ENCODE assay signal across 8 cellular contexts in the genomic region with DNA sequence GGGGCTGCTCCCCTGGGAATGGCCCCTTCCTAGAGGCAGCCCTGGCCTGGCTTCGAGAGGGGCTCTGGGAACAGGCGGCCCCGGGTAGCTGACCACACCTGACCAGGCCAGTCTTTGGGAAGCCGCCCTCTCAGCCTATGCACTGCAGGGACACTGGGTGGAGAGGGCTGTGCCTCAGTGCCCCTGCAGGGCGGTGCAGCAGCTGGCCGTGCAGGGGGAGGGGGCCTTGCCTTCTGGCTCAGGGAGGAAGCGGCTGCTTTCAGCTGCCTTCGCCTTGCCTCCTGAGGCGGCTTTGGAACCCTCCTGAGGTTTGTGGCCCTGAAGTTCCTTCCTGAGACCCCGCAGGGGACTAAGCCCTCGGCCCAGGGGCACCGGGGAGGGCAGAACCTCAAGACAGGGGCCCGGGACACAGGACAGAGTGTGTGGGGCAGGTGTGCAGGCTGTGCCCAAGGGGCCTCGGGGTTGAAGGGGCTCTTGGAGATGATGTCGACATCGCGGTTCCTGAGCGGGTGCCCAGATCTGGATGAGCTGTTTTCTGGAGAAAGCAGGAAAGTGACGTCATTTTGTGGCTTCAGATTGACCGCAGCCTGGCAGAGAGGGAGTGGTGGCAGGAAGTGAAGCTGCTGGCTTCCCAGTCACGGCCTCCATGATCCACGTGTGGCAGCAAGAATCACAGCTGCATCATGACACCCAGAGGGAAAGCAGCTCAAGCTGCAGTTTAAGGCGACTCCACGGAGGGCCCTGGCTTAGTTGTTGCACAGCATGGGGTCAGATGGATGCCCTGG. TPM values are rescaled to one million over a fixed set of nuclear protein-coding genes. Genes with fewer than 3 reads are reported as not detected.
A peak's percentile ranks its signal among the peaks of the same experiment; 100 is the strongest.
DNase-seq lines count a peak whose midpoint lies in the region; ATAC-seq and TF ChIP-seq lines count a peak whose summit lies in the region.

No MANE protein-coding gene starts in this region.

- peak; percentile 100 for DNase-seq in H4 (ENCODE audit: low spot score)
- DNase-seq in SKM-1 (lab: John Stamatoyannopoulos, UW; ENCODE audit: unreplicated experiment), result peak; percentile 91
- DNase-seq in activated naive CD4-positive, alpha-beta T cell treated with anti-CD3 and anti-CD28 coated beads, Interleukin-2, amount 50 U/mL, for 72 hours (ENCODE audit: low spot score in 2 of 2), result peak; percentile 73 to 93
- peak; percentile 72 to 78 for DNase-seq in heart right ventricle
- DNase-seq in stimulated activated CD4-positive, alpha-beta T cell treated with anti-CD3 and anti-CD28 coated beads, Interleukin-12 subunit alpha, Interleukin-12 subunit beta, amount 100 ng/mL, for 24 hours (ENCODE audit: low read depth in 2 of 2), result peak; percentile 79 to 91
- no peak for DNase-seq in mesendoderm
- no peak for DNase-seq in OCI-M2 (lab: John Stamatoyannopoulos, UW; ENCODE audit: unreplicated experiment)
- DNase-seq in GM20000 (ENCODE audit: low spot score), result no peak

- H2BK5ac ChIP-seq in mesendoderm (ENCODE audit: low read length), result no peak overlapping the region

- no peak overlapping the region for H2AK5ac ChIP-seq in mesendoderm (ENCODE audit: low read length)

- H2BK15ac ChIP-seq in mesendoderm (replicated peaks; ENCODE audit: low read depth), result no peak overlapping the region

- H3K56ac ChIP-seq in mesendoderm (ENCODE audit: low read length), result no peak overlapping the region

- no peak overlapping the region for H3K4ac ChIP-seq in mesendoderm (ENCODE audit: low read depth, low read length)

- no peak overlapping the region for H3K9ac ChIP-seq in mesendoderm (ENCODE audit: low read length)

- TF ChIP-seq CTCF in heart right ventricle (IDR thresholded peaks at IDR 0.05), result no peak
- no peak for TF ChIP-seq CTCF in GM20000 (IDR thresholded peaks at IDR 0.05; ENCODE audit: extremely low read depth, missing control alignments)

- H3K27ac ChIP-seq in heart right ventricle (peak overlapping the region in 9 of 10 donors; percentile 23 to 94 (median 62)), mesendoderm (ENCODE audit: low read depth, low read length) (no peak overlapping the region)

- H3K79me2 ChIP-seq in mesendoderm (ENCODE audit: control insufficient read depth, insufficient read depth, low read length), result no peaks in the 10 kb centered on the region

- H3K4me3 ChIP-seq in heart right ventricle, result peak overlapping the region in 1 of 10 donors; percentile 12
- no peak overlapping the region for H3K4me3 ChIP-seq in mesendoderm (ENCODE audit: low read length)

- no peak overlapping the region for H4K5ac ChIP-seq in mesendoderm (ENCODE audit: low read length)

- H3K4me1 ChIP-seq in heart right ventricle, result peaks cover 10 to 63% (median 41%) of the 10 kb centered on the region in 9 donors
- no peaks in the 10 kb centered on the region for H3K4me1 ChIP-seq in mesendoderm (ENCODE audit: control insufficient read depth, low read depth, low read length)

- H3K4me2 ChIP-seq in mesendoderm (ENCODE audit: low read length), result no peak overlapping the region

- no peaks in the 10 kb centered on the region for H3K9me3 Mint-ChIP-seq in activated naive CD4-positive, alpha-beta T cell treated with anti-CD3 and anti-CD28 coated beads, Interleukin-2, amount 50 U/mL, for 72 hours

- intact Hi-C loops in heart right ventricle (cut with DNase I), result no loop called here

- H3K27ac Mint-ChIP-seq in activated naive CD4-positive, alpha-beta T cell treated with anti-CD3 and anti-CD28 coated beads, Interleukin-2, amount 50 U/mL, for 72 hours, result peak overlapping the region; percentile 13 to 63

- H2BK120ac ChIP-seq in mesendoderm (ENCODE audit: low read depth, low read length), result no peak overlapping the region

- H3K79me1 ChIP-seq in mesendoderm (ENCODE audit: low read length), result no peaks in the 10 kb centered on the region

- WGBS in heart right ventricle, 2 donors, result 48 to 60% methylated on average over 24 of the region's 24 CpGs
- WGBS in mesendoderm (ENCODE audit: extremely low coverage, insufficient coverage, low lambda C conversion rate), result no CpG with 5 or more reads among the region's 24 CpGs

- no peak overlapping the region for H4K8ac ChIP-seq in mesendoderm (ENCODE audit: low read depth, low read length)

- H3K36me3 Mint-ChIP-seq in activated naive CD4-positive, alpha-beta T cell treated with anti-CD3 and anti-CD28 coated beads, Interleukin-2, amount 50 U/mL, for 72 hours, result no peaks in the 10 kb centered on the region

- H3K23ac ChIP-seq in mesendoderm (ENCODE audit: low read length), result no peak overlapping the region

- peaks cover 0 to 4% (median 0%) of the 10 kb centered on the region in 9 donors for H3K36me3 ChIP-seq in heart right ventricle
- H3K36me3 ChIP-seq in mesendoderm (ENCODE audit: control insufficient read depth, insufficient read depth, low read length), result no peaks in the 10 kb centered on the region

- H3K18ac ChIP-seq in mesendoderm (ENCODE audit: low read length), result no peak overlapping the region

- no peaks in the 10 kb centered on the region for H3K9me3 ChIP-seq in heart right ventricle

- H3K27me3 ChIP-seq in heart right ventricle (peaks cover 0 to 7% (median 0%) of the 10 kb centered on the region in 7 donors), mesendoderm (ENCODE audit: insufficient read depth, low read length, poor library complexity) (no peaks in the 10 kb centered on the region)

- ATAC-seq in activated naive CD4-positive, alpha-beta T cell treated with anti-CD3 and anti-CD28 coated beads, Interleukin-2, amount 50 U/mL, for 72 hours, result peak; percentile 68 to 76
- peak in 7 of 8 donors; percentile 4 to 58 (median 18) for ATAC-seq in heart right ventricle

RNA-seq across cellular contexts. Expression of a gene that starts 17.7 kb away (rescaled TPM):
- 0.50 and 2.8 TPM in 2 replicates for total RNA-seq in H4 (2014; rRNA removed; shearing (Covaris generic))
- total RNA-seq in activated naive CD4-positive, alpha-beta T cell treated with anti-CD3 and anti-CD28 coated beads, Interleukin-2, amount 50 U/mL, for 72 hours, result 100 to 1,000 TPM; 101 to 201 TPM
- 1 to 10 TPM; 1.1 to 6.5 (median 1.7) TPM for total RNA-seq in heart right ventricle
- 1 to 10 TPM in 1 of 2 donors, under 1 TPM in 1; 0.88 to 1.4 TPM for polyA plus RNA-seq in heart right ventricle
- polyA plus RNA-seq in mesendoderm (2013, experiment 1 of 2), result 0.27 TPM
- 0.28 TPM for polyA plus RNA-seq in mesendoderm (2013, experiment 2 of 2)

RNA-seq across cellular contexts. Expression of a gene that starts 21.4 kb away (rescaled TPM):
- not detected in 2 replicates for total RNA-seq in H4 (2014; rRNA removed; shearing (Covaris generic))
- total RNA-seq in activated naive CD4-positive, alpha-beta T cell treated with anti-CD3 and anti-CD28 coated beads, Interleukin-2, amount 50 U/mL, for 72 hours, result not detected
- 1 to 10 TPM in 1 of 10 donors, under 1 TPM in 8, not detected in 1; 0.19 to 1.5 (median 0.42) TPM for total RNA-seq in heart right ventricle
- 1 to 10 TPM in 1 of 2 donors, under 1 TPM in 1; 0.83 to 1.3 TPM for polyA plus RNA-seq in heart right ventricle
- 2.1 TPM for polyA plus RNA-seq in mesendoderm (2013, experiment 1 of 2)
- polyA plus RNA-seq in mesendoderm (2013, experiment 2 of 2), result 2.0 TPM

RNA-seq across cellular contexts. Expression of a gene that starts 29.0 kb away (rescaled TPM):
- total RNA-seq in H4 (2014; rRNA removed; shearing (Covaris generic)), result not detected in 2 replicates
- total RNA-seq in activated naive CD4-positive, alpha-beta T cell treated with anti-CD3 and anti-CD28 coated beads, Interleukin-2, amount 50 U/mL, for 72 hours, result not detected
- total RNA-seq in heart right ventricle, result not detected
- not detected for polyA plus RNA-seq in heart right ventricle
- polyA plus RNA-seq in mesendoderm (2013, experiment 1 of 2), result 2.4 TPM
- 1.9 TPM for polyA plus RNA-seq in mesendoderm (2013, experiment 2 of 2)

RNA-seq across cellular contexts. Expression of a gene that starts 49.7 kb away (rescaled TPM):
- total RNA-seq in H4 (2014; rRNA removed; shearing (Covaris generic)), result 49.1 and 54.5 TPM in 2 replicates
- 10 to 100 TPM; 47.9 to 53.3 TPM for total RNA-seq in activated naive CD4-positive, alpha-beta T cell treated with anti-CD3 and anti-CD28 coated beads, Interleukin-2, amount 50 U/mL, for 72 hours
- 10 to 100 TPM; 31.5 to 48.3 (median 36.9) TPM for total RNA-seq in heart right ventricle
- polyA plus RNA-seq in heart right ventricle, result 10 to 100 TPM; 37.5 to 77.6 TPM
- 33.5 TPM for polyA plus RNA-seq in mesendoderm (2013, experiment 1 of 2)
- polyA plus RNA-seq in mesendoderm (2013, experiment 2 of 2), result 31.8 TPM

RNA-seq across cellular contexts. Expression of a gene that starts 49.7 kb away (rescaled TPM):
- total RNA-seq in H4 (2014; rRNA removed; shearing (Covaris generic)), result 53.2 and 66.3 TPM in 2 replicates
- 10 to 100 TPM; 43.4 to 55.6 TPM for total RNA-seq in activated naive CD4-positive, alpha-beta T cell treated with anti-CD3 and anti-CD28 coated beads, Interleukin-2, amount 50 U/mL, for 72 hours
- total RNA-seq in heart right ventricle, result 10 to 100 TPM; 30.6 to 54.6 (median 43.5) TPM
- 100 to 1,000 TPM in 1 of 2 donors, 10 to 100 TPM in 1; 38.7 to 129 TPM for polyA plus RNA-seq in heart right ventricle
- polyA plus RNA-seq in mesendoderm (2013, experiment 1 of 2), result 29.7 TPM
- polyA plus RNA-seq in mesendoderm (2013, experiment 2 of 2), result 31.2 TPM

Comparison
In these comparisons a context has a peak if more than half of its experiments do, and no peak if none do; other contexts are left out.
1. DNase-seq: peak in H4 (single experiment), SKM-1 (single experiment), activated naive CD4-positive, alpha-beta T cell treated with anti-CD3 and anti-CD28 coated beads, Interleukin-2, amount 50 U/mL, for 72 hours (2 of 2), heart right ventricle (2 of 2) and stimulated activated CD4-positive, alpha-beta T cell treated with anti-CD3 and anti-CD28 coated beads, Interleukin-12 subunit alpha, Interleukin-12 subunit beta, amount 100 ng/mL, for 24 hours (2 of 2); none in mesendoderm (single experiment), OCI-M2 (single experiment) and GM20000 (single experiment).
2. RNA of a gene that starts 17.7 kb away (total RNA-seq): 101 to 201 TPM in activated naive CD4-positive, alpha-beta T cell treated with anti-CD3 and anti-CD28 coated beads, Interleukin-2, amount 50 U/mL, for 72 hours; 1.1 to 6.5 TPM in heart right ventricle and 0.50 to 2.8 TPM in H4; every median in the first group is over 10 times any median in the second.